11 cellular contexts compared by ENCODE assay signal in the genomic region with DNA sequence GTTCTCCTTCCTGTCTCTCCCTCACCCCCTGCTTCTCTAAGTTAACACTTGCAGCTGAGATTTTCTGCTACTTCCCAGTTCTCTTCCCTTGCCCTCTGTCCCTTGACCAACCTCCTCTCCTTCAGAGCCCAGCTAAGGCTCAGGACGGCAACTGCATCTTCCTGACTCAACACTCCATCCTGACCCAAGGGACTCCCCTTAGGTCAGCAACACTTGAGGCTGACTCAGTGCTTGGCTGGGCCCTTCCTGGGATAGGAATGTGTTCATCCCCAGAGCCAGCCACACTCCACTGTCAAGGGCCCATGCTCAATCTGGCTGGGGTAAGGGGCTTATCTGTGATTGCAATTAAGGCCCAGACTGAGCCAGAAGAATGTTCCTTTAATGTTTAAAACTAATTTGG. TPM values are rescaled to one million over a fixed set of nuclear protein-coding genes. Genes with fewer than 3 reads are reported as not detected.
DNase-seq lines count a peak whose midpoint lies in the region; ATAC-seq and TF ChIP-seq lines count a peak whose summit lies in the region.
"Had no signal": no experiment of that assay in that cellular context is flagged by ENCODE, and none has a peak within 500 bp of the region (broad histone marks: within the 10 kb centered on the region; RNA-seq: fewer than 3 reads in every experiment).

No MANE protein-coding gene starts in this region.

- dilution Hi-C loops in IMR-90 (cut with HindIII; ENCODE audit: low sequenced_read_pairs, unreplicated experiment): no loop called here

- H3K9me3 ChIP-seq in IMR-90 (ENCODE audit: control insufficient read depth, insufficient read depth, low read length): no peaks in the 10 kb centered on the region

- H2AK5ac ChIP-seq in IMR-90 (ENCODE audit: low read depth, low read length) (no peak overlapping the region), mesendoderm (ENCODE audit: low read length) (no peak overlapping the region)

- no peak for TF ChIP-seq RAD21 in IMR-90 (IDR thresholded peaks at IDR 0.05; ENCODE audit: low read length)

- H3K9me1 ChIP-seq in IMR-90 (ENCODE audit: insufficient read depth, low read length): peaks cover 10% of the 10 kb centered on the region

- ATAC-seq in IMR-90 (ENCODE audit: low read depth): peak; percentile 78
- no peak for ATAC-seq in HG03354 (IDR thresholded peaks at IDR 0.05; ENCODE audit: poor library complexity, severe bottlenecking, unreplicated experiment)

- no TSS peak for BruUV-seq in IMR-90 (replicated peaks; lab: Mats Ljungman, UMichigan)

- H3K27ac ChIP-seq in ACC112 (ENCODE audit: low read depth, low read length): peak overlapping the region; percentile 75
- H3K27ac ChIP-seq in IMR-90 (ENCODE audit: insufficient read depth, low read length): no peak overlapping the region
- no peak overlapping the region for H3K27ac ChIP-seq in mesendoderm (ENCODE audit: low read depth, low read length)

- TF ChIP-seq POLR2A in IMR-90 (IDR thresholded peaks at IDR 0.05; ENCODE audit: low read depth, low read length): no peak

- H3K4me1 Mint-ChIP-seq in chondrocyte (ENCODE audit: low read depth): peaks cover 51% of the 10 kb centered on the region

- H3K4me1 ChIP-seq in ACC112 (ENCODE audit: control insufficient read depth, insufficient read depth, low read length, unreplicated experiment) (peaks cover 44% of the 10 kb centered on the region), IMR-90 (ENCODE audit: control insufficient read depth, insufficient read depth, low read length) (peaks cover 11% of the 10 kb centered on the region; the same call in 1 of the 2 replicates), mesendoderm (ENCODE audit: control insufficient read depth, low read depth, low read length) (peaks cover 6% of the 10 kb centered on the region)

- H4K5ac ChIP-seq in IMR-90 (ENCODE audit: low read depth, low read length) (no peak overlapping the region), mesendoderm (ENCODE audit: low read length) (no peak overlapping the region)

- H4K8ac ChIP-seq in IMR-90 (ENCODE audit: low read depth in 2 of 2, low read length in 2 of 2) (no peak overlapping the region), mesendoderm (ENCODE audit: low read depth, low read length) (no peak overlapping the region)

- H3K79me2 ChIP-seq in ACC112 (ENCODE audit: control insufficient read depth, insufficient read depth, low read length, unreplicated experiment) (peaks cover 22% of the 10 kb centered on the region), mesendoderm (ENCODE audit: control insufficient read depth, insufficient read depth, low read length) (no peaks in the 10 kb centered on the region)

- H3K23ac ChIP-seq in IMR-90 (ENCODE audit: low read depth, low read length): no peak overlapping the region
- H3K23ac ChIP-seq in mesendoderm (ENCODE audit: low read length): no peak overlapping the region

- H3K36me3 Mint-ChIP-seq in chondrocyte (ENCODE audit: low read depth): peaks cover 32% of the 10 kb centered on the region

- POLR2A ChIA-PET in IMR-90 (lab: Charles Lee; ENCODE audit: unreplicated experiment): no interaction called here

- no peak overlapping the region for H2BK15ac ChIP-seq in IMR-90 (ENCODE audit: low read depth, low read length)
- no peak overlapping the region for H2BK15ac ChIP-seq in mesendoderm (replicated peaks; ENCODE audit: low read depth)

- H3K56ac ChIP-seq in IMR-90 (ENCODE audit: extremely low read depth, insufficient read depth, low read length) (no peak overlapping the region), mesendoderm (ENCODE audit: low read length) (no peak overlapping the region)

- H3K18ac ChIP-seq in IMR-90 (ENCODE audit: low read depth, low read length) (no peak overlapping the region), mesendoderm (ENCODE audit: low read length) (no peak overlapping the region)

- no peaks in the 10 kb centered on the region for H3K27me3 ChIP-seq in ACC112 (ENCODE audit: insufficient read depth, low read length)
- H3K27me3 ChIP-seq in IMR-90 (ENCODE audit: control insufficient read depth, insufficient read depth, low read length): no peaks in the 10 kb centered on the region
- no peaks in the 10 kb centered on the region for H3K27me3 ChIP-seq in mesendoderm (ENCODE audit: insufficient read depth, low read length, poor library complexity)

- no peak overlapping the region for H2AFZ ChIP-seq in ACC112 (ENCODE audit: low read length, unreplicated experiment)
- peak overlapping the region; percentile 75 for H2AFZ ChIP-seq in IMR-90 (replicated peaks; ENCODE audit: low read length, poor library complexity)

- H3K4me3 ChIP-seq in ACC112 (ENCODE audit: low read depth, low read length) (peak overlapping the region; percentile 42; the same call in 1 of the 2 replicates), IMR-90 (ENCODE audit: insufficient read depth, low read depth, low read length) (no peak overlapping the region), mesendoderm (ENCODE audit: low read length) (no peak overlapping the region)

- no peak overlapping the region for H4K91ac ChIP-seq in IMR-90 (ENCODE audit: insufficient read depth, low read depth, low read length)

- H3K4ac ChIP-seq in IMR-90 (ENCODE audit: low read depth, low read length) (no peak overlapping the region), mesendoderm (ENCODE audit: low read depth, low read length) (no peak overlapping the region)

- no peaks in the 10 kb centered on the region for H3K27me3 Mint-ChIP-seq in chondrocyte (ENCODE audit: low read depth)

- no peaks in the 10 kb centered on the region for H3K9me3 Mint-ChIP-seq in chondrocyte (ENCODE audit: low read depth)
- H3K9me3 Mint-ChIP-seq: naive B cell had no signal

- H2AK9ac ChIP-seq in IMR-90 (replicated peaks; ENCODE audit: low read depth, low read length, poor library complexity): no peak overlapping the region

- DNase-seq in IMR-90: peak; percentile 87
- DNase-seq in chondrocyte (ENCODE audit: low spot score): no peak
- peak; percentile 35 for DNase-seq in mesendoderm
- no peak for DNase-seq in putamen (ENCODE audit: low spot score)
- no peak for DNase-seq in SIG-M5 treated with dmso at 0.1 percent for 504 hours (lab: John Stamatoyannopoulos, UW; ENCODE audit: unreplicated experiment)
- no peak for DNase-seq in central memory CD4-positive, alpha-beta T cell
- DNase-seq: DND-41, naive B cell, NCI-H69 had no signal

- H3K9ac ChIP-seq in IMR-90 (ENCODE audit: low read depth, low read length): no peak overlapping the region
- H3K9ac ChIP-seq in mesendoderm (ENCODE audit: low read length): no peak overlapping the region

- H2BK120ac ChIP-seq in IMR-90 (ENCODE audit: low read depth, low read length) (no peak overlapping the region), mesendoderm (ENCODE audit: low read depth, low read length) (no peak overlapping the region)

- H3K14ac ChIP-seq in IMR-90 (replicated peaks; ENCODE audit: low read depth, low read length): no peak overlapping the region

- in situ Hi-C loops in IMR-90 (cut with MboI; ENCODE audit: low sequenced_read_pairs): no loop called here

- peaks cover 12% of the 10 kb centered on the region; the same call in 1 of the 2 replicates for H4K20me1 ChIP-seq in IMR-90 (ENCODE audit: insufficient read depth, low read length)

- H2BK5ac ChIP-seq in IMR-90 (ENCODE audit: low read depth, low read length, poor library complexity, severe bottlenecking): no peak overlapping the region
- H2BK5ac ChIP-seq in mesendoderm (ENCODE audit: low read length): no peak overlapping the region

- no peak for TF ChIP-seq CTCF in IMR-90 (conservative IDR thresholded peaks at IDR 0.05; ENCODE audit: low read depth, low read length)
- no peak for TF ChIP-seq CTCF in chondrocyte (IDR thresholded peaks at IDR 0.05)

- H3K27ac Mint-ChIP-seq in chondrocyte (ENCODE audit: unreplicated experiment): peak overlapping the region; percentile 79

- no peak overlapping the region for H2BK20ac ChIP-seq in IMR-90 (ENCODE audit: low read depth, low read length)

- H3K36me3 ChIP-seq in ACC112 (ENCODE audit: insufficient read depth, low read length) (peaks cover 27% of the 10 kb centered on the region; the same call in 1 of the 2 replicates), IMR-90 (ENCODE audit: control insufficient read depth, insufficient read depth, low read length) (peaks cover 43% of the 10 kb centered on the region), mesendoderm (ENCODE audit: control insufficient read depth, insufficient read depth, low read length) (peaks cover 16% of the 10 kb centered on the region)

- H3K4me3 Mint-ChIP-seq in chondrocyte (ENCODE audit: unreplicated experiment): no peak overlapping the region

- no peak overlapping the region for H3K4me2 ChIP-seq in IMR-90 (ENCODE audit: low read depth, low read length)
- H3K4me2 ChIP-seq in mesendoderm (ENCODE audit: low read length): no peak overlapping the region

- H3K79me1 ChIP-seq in IMR-90 (ENCODE audit: low read depth in 1 of 2, low read length in 2 of 2): peaks cover 0 to 34% of the 10 kb centered on the region in 2 experiments; a peak in 1 of 4 replicates
- no peaks in the 10 kb centered on the region for H3K79me1 ChIP-seq in mesendoderm (ENCODE audit: low read length)

- intact Hi-C loops in IMR-90 (cut with micrococcal nuclease): no loop called here

- CTCF ChIA-PET in IMR-90 (lab: Yijun Ruan, JAX): no interaction called here

- WGBS in IMR-90 (ENCODE audit: extremely low coverage in 2 of 2, insufficient read length in 1 of 2), 2 experiments: no CpG with 5 or more reads among the region's 1 CpG
- WGBS in mesendoderm (ENCODE audit: extremely low coverage, insufficient coverage, low lambda C conversion rate): no CpG with 5 or more reads among the region's 1 CpG

RNA-seq across cellular contexts. Expression of gene CALHM2, which starts 3.4 kb away (rescaled TPM):
- total RNA-seq in IMR-90 (2012; rRNA removed): 2.2 and 2.5 TPM in 2 replicates
- polyA plus RNA-seq in IMR-90 (2012; rRNA removed): 7.9 and 9.0 TPM in 2 replicates
- polyA plus RNA-seq in IMR-90 (2012; cell fraction: cytosol; rRNA removed): 7.2 and 13.4 TPM in 2 replicates
- 7.4 and 12.8 TPM in 2 replicates for polyA plus RNA-seq in IMR-90 (2012; cell fraction: nucleus; rRNA removed; ENCODE audit: low replicate concordance)
- total RNA-seq in chondrocyte: 1.3 to 10.9 TPM (median 9.9 TPM) in 3 replicates
- 1.8 TPM for polyA plus RNA-seq in mesendoderm (2013, experiment 1 of 2)
- polyA plus RNA-seq in mesendoderm (2013, experiment 2 of 2): 1.8 TPM

RNA-seq across cellular contexts. Expression of gene CALHM1, which starts 9.9 kb away (rescaled TPM):
- total RNA-seq in IMR-90 (2012; rRNA removed) (not detected in 2 replicates), chondrocyte (not detected in 3 replicates)
- not detected in 2 replicates for polyA plus RNA-seq in IMR-90 (2012; rRNA removed)
- not detected in 2 replicates for polyA plus RNA-seq in IMR-90 (2012; cell fraction: cytosol; rRNA removed)
- not detected in 2 replicates for polyA plus RNA-seq in IMR-90 (2012; cell fraction: nucleus; rRNA removed; ENCODE audit: low replicate concordance)
- polyA plus RNA-seq in mesendoderm (2013, experiment 1 of 2): 0.07 TPM
- 0.08 TPM for polyA plus RNA-seq in mesendoderm (2013, experiment 2 of 2)

RNA-seq across cellular contexts. Expression of gene CALHM3, which starts 30.3 kb away (rescaled TPM):
- total RNA-seq in IMR-90 (2012; rRNA removed): not detected in 2 replicates
- polyA plus RNA-seq in IMR-90 (2012; rRNA removed): not detected in 2 replicates
- polyA plus RNA-seq in IMR-90 (2012; cell fraction: cytosol; rRNA removed): not detected in 2 replicates
- polyA plus RNA-seq in IMR-90 (2012; cell fraction: nucleus; rRNA removed; ENCODE audit: low replicate concordance): not detected in 2 replicates
- not detected in 3 replicates for total RNA-seq in chondrocyte
- 0.18 TPM for polyA plus RNA-seq in mesendoderm (2013, experiment 1 of 2)
- 0.21 TPM for polyA plus RNA-seq in mesendoderm (2013, experiment 2 of 2)

RNA-seq across cellular contexts. Expression of gene NEURL1, which starts 44.8 kb away (rescaled TPM):
- total RNA-seq in IMR-90 (2012; rRNA removed): 0.28 and 0.36 TPM in 2 replicates
- 0.82 and 1.5 TPM in 2 replicates for polyA plus RNA-seq in IMR-90 (2012; rRNA removed)
- polyA plus RNA-seq in IMR-90 (2012; cell fraction: cytosol; rRNA removed): 0.25 and 1.3 TPM in 2 replicates
- 2.0 and 3.6 TPM in 2 replicates for polyA plus RNA-seq in IMR-90 (2012; cell fraction: nucleus; rRNA removed; ENCODE audit: low replicate concordance)
- 0.05 TPM in 1 of 3 replicates, not detected in the others for total RNA-seq in chondrocyte
- 0.20 TPM for polyA plus RNA-seq in mesendoderm (2013, experiment 1 of 2)
- 0.20 TPM for polyA plus RNA-seq in mesendoderm (2013, experiment 2 of 2)

RNA-seq across cellular contexts. Expression of gene PDCD11, which starts 52.3 kb away (rescaled TPM):
- total RNA-seq in IMR-90 (2012; rRNA removed) (49.7 and 56.8 TPM in 2 replicates), chondrocyte (24.7 to 33.0 TPM (median 27.9 TPM) in 3 replicates)
- polyA plus RNA-seq in IMR-90 (2012; rRNA removed): 20.0 and 20.4 TPM in 2 replicates
- polyA plus RNA-seq in IMR-90 (2012; cell fraction: cytosol; rRNA removed): 8.1 and 9.3 TPM in 2 replicates
- polyA plus RNA-seq in IMR-90 (2012; cell fraction: nucleus; rRNA removed; ENCODE audit: low replicate concordance): 52.7 and 65.9 TPM in 2 replicates
- 32.2 TPM for polyA plus RNA-seq in mesendoderm (2013, experiment 1 of 2)
- polyA plus RNA-seq in mesendoderm (2013, experiment 2 of 2): 32.3 TPM

Comparison
In these comparisons a context has a peak if more than half of its experiments do, and no peak if none do; other contexts are left out.
1. DNase-seq: peak in IMR-90 (single experiment) and mesendoderm (single experiment); none in chondrocyte (single experiment), putamen (single experiment), SIG-M5 treated with dmso at 0.1 percent for 504 hours (single experiment) and central memory CD4-positive, alpha-beta T cell (single experiment).